Comparison of ENCODE assay signal across 8 cellular contexts in genomic region chr4:123452585-123452984, GRCh38. TPM values are rescaled to one million over a fixed set of nuclear protein-coding genes. Genes with fewer than 3 reads are reported as not detected.
DNase-seq lines count a peak whose midpoint lies in the region; ATAC-seq and TF ChIP-seq lines count a peak whose summit lies in the region.

No MANE protein-coding gene starts in this region.

- H3K4ac ChIP-seq in mesendoderm (ENCODE audit: low read depth, low read length) = no peak overlapping the region

- H3K27me3 Mint-ChIP-seq in progenitor cell of endocrine pancreas = no peaks in the 10 kb centered on the region

- H4K8ac ChIP-seq in mesendoderm (ENCODE audit: low read depth, low read length) = no peak overlapping the region

- H3K4me3 ChIP-seq in mesendoderm (ENCODE audit: low read length) = no peak overlapping the region

- no peak overlapping the region for H2BK15ac ChIP-seq in mesendoderm (replicated peaks; ENCODE audit: low read depth)

- H3K4me2 ChIP-seq in mesendoderm (ENCODE audit: low read length) = no peak overlapping the region

- no peak overlapping the region for H2BK120ac ChIP-seq in mesendoderm (ENCODE audit: low read depth, low read length)

- H3K27me3 ChIP-seq in mesendoderm (ENCODE audit: insufficient read depth, low read length, poor library complexity) = no peaks in the 10 kb centered on the region

- no peak overlapping the region for H3K9ac ChIP-seq in mesendoderm (ENCODE audit: low read length)

- H4K5ac ChIP-seq in mesendoderm (ENCODE audit: low read length) = no peak overlapping the region

- TF ChIP-seq CTCF in progenitor cell of endocrine pancreas (IDR thresholded peaks at IDR 0.05; ENCODE audit: unreplicated experiment) = no peak

- no peak overlapping the region for H3K56ac ChIP-seq in mesendoderm (ENCODE audit: low read length)

- peak; percentile 39 for ATAC-seq in GM18511 (IDR thresholded peaks at IDR 0.05; ENCODE audit: unreplicated experiment)
- ATAC-seq in activated naive CD4-positive, alpha-beta T cell treated with anti-CD3 and anti-CD28 coated beads, Interleukin-2, amount 50 U/mL, for 72 hours = no peak
- no peak for ATAC-seq in HG03571 (IDR thresholded peaks at IDR 0.05; ENCODE audit: unreplicated experiment)

- H3K4me1 Mint-ChIP-seq in progenitor cell of endocrine pancreas (ENCODE audit: low read depth) = peaks cover 13% of the 10 kb centered on the region

- H3K18ac ChIP-seq in mesendoderm (ENCODE audit: low read length) = no peak overlapping the region

- no peak overlapping the region for H3K23ac ChIP-seq in mesendoderm (ENCODE audit: low read length)

- H3K27ac Mint-ChIP-seq in progenitor cell of endocrine pancreas = peak overlapping the region; percentile 38
- no peak overlapping the region for H3K27ac Mint-ChIP-seq in activated naive CD4-positive, alpha-beta T cell treated with anti-CD3 and anti-CD28 coated beads, Interleukin-2, amount 50 U/mL, for 72 hours

- no peaks in the 10 kb centered on the region for H3K4me1 ChIP-seq in mesendoderm (ENCODE audit: control insufficient read depth, low read depth, low read length)

- no peaks in the 10 kb centered on the region for H3K36me3 ChIP-seq in mesendoderm (ENCODE audit: control insufficient read depth, insufficient read depth, low read length)

- no peaks in the 10 kb centered on the region for H3K79me1 ChIP-seq in mesendoderm (ENCODE audit: low read length)

- H2AK5ac ChIP-seq in mesendoderm (ENCODE audit: low read length) = no peak overlapping the region

- H3K9me3 Mint-ChIP-seq in progenitor cell of endocrine pancreas (ENCODE audit: low read depth) = no peaks in the 10 kb centered on the region
- no peaks in the 10 kb centered on the region for H3K9me3 Mint-ChIP-seq in activated naive CD4-positive, alpha-beta T cell treated with anti-CD3 and anti-CD28 coated beads, Interleukin-2, amount 50 U/mL, for 72 hours

- H2BK5ac ChIP-seq in mesendoderm (ENCODE audit: low read length) = no peak overlapping the region

- DNase-seq in NCI-H2196 treated with DMSO at 0.1 percent for 48 hours (lab: John Stamatoyannopoulos, UW; ENCODE audit: unreplicated experiment) = peak; percentile 14
- DNase-seq in epidermal melanocyte (ENCODE audit: insufficient read length, low spot score) = peak; percentile 25
- no peak for DNase-seq in progenitor cell of endocrine pancreas (ENCODE audit: low spot score, unreplicated experiment)
- DNase-seq in mesendoderm = no peak
- DNase-seq in activated naive CD4-positive, alpha-beta T cell treated with anti-CD3 and anti-CD28 coated beads, Interleukin-2, amount 50 U/mL, for 72 hours (ENCODE audit: low spot score in 2 of 2) = no peak
- no peak for DNase-seq in NK-92 (lab: John Stamatoyannopoulos, UW; ENCODE audit: unreplicated experiment)

- no peaks in the 10 kb centered on the region for H3K79me2 ChIP-seq in mesendoderm (ENCODE audit: control insufficient read depth, insufficient read depth, low read length)

- H3K36me3 Mint-ChIP-seq in progenitor cell of endocrine pancreas (ENCODE audit: insufficient read depth) = no peaks in the 10 kb centered on the region
- peaks cover 0 to 5% of the 10 kb centered on the region in 2 donors for H3K36me3 Mint-ChIP-seq in activated naive CD4-positive, alpha-beta T cell treated with anti-CD3 and anti-CD28 coated beads, Interleukin-2, amount 50 U/mL, for 72 hours

- no peak overlapping the region for H3K4me3 Mint-ChIP-seq in progenitor cell of endocrine pancreas (ENCODE audit: low read depth)

- no peak overlapping the region for H3K27ac ChIP-seq in mesendoderm (ENCODE audit: low read depth, low read length)

RNA-seq across cellular contexts. Expression of gene SPRY1, which starts 56.0 kb away (rescaled TPM):
- 52.0 and 54.1 TPM in 2 replicates for total RNA-seq in progenitor cell of endocrine pancreas
- polyA plus RNA-seq in mesendoderm (2013, experiment 1 of 2) = 30.5 TPM
- 33.4 TPM for polyA plus RNA-seq in mesendoderm (2013, experiment 2 of 2)
- total RNA-seq in activated naive CD4-positive, alpha-beta T cell treated with anti-CD3 and anti-CD28 coated beads, Interleukin-2, amount 50 U/mL, for 72 hours = 10 to 100 TPM; 22.8 to 34.3 TPM

Comparison
In these comparisons a context has a peak if more than half of its experiments do, and no peak if none do; other contexts are left out.
1. DNase-seq: peak in NCI-H2196 treated with DMSO at 0.1 percent for 48 hours (single experiment) and epidermal melanocyte (single experiment); none in progenitor cell of endocrine pancreas (single experiment), mesendoderm (single experiment), activated naive CD4-positive, alpha-beta T cell treated with anti-CD3 and anti-CD28 coated beads, Interleukin-2, amount 50 U/mL, for 72 hours (0 of 2) and NK-92 (single experiment).